Comparison of ENCODE assay signal across 18 cellular contexts in genomic region chr9:122580360-122580759, GRCh38. TPM values are rescaled to one million over a fixed set of nuclear protein-coding genes. Genes with fewer than 3 reads are reported as not detected.
DNase-seq lines count a peak whose midpoint lies in the region; ATAC-seq and TF ChIP-seq lines count a peak whose summit lies in the region.
"Had no signal": no experiment of that assay in that cellular context is flagged by ENCODE, and none has a peak within 500 bp of the region (broad histone marks: within the 10 kb centered on the region; RNA-seq: fewer than 3 reads in every experiment).

No MANE protein-coding gene starts in this region.

- POLR2A ChIA-PET in activated CD8-positive, alpha-beta T cell treated with anti-CD3 and anti-CD28 coated beads, Interleukin-2, amount 10 ng/mL, durations not matched to agents 7 days and 5 days (lab: Charles Lee): no interaction called here

- TF ChIP-seq CTCF in AG09319 (IDR thresholded peaks at IDR 0.05; ENCODE audit: low read depth, low read length): no peak

- no peaks in the 10 kb centered on the region for H3K9me3 Mint-ChIP-seq in activated CD8-positive, alpha-beta T cell treated with anti-CD3 and anti-CD28 coated beads, Interleukin-2, amount 10 ng/mL, durations not matched to agents 7 days and 5 days (ENCODE audit: insufficient read depth)
- peaks cover 4% of the 10 kb centered on the region for H3K9me3 Mint-ChIP-seq in activated naive CD8-positive, alpha-beta T cell treated with anti-CD3 and anti-CD28 coated beads for 36 hours
- H3K9me3 Mint-ChIP-seq: stimulated activated effector memory CD8-positive, alpha-beta T cell treated with anti-CD3 and anti-CD28 coated beads, Interleukin-12 subunit alpha, Interleukin-12 subunit beta, amount 100 ng/mL, for 72 hours had no signal

- H3K27ac Mint-ChIP-seq in activated CD8-positive, alpha-beta T cell treated with anti-CD3 and anti-CD28 coated beads, Interleukin-2, amount 10 ng/mL, durations not matched to agents 7 days and 5 days: no peak overlapping the region
- H3K27ac Mint-ChIP-seq in activated naive CD8-positive, alpha-beta T cell treated with anti-CD3 and anti-CD28 coated beads for 36 hours: no peak overlapping the region
- H3K27ac Mint-ChIP-seq: stimulated activated effector memory CD8-positive, alpha-beta T cell treated with anti-CD3 and anti-CD28 coated beads, Interleukin-12 subunit alpha, Interleukin-12 subunit beta, amount 100 ng/mL, for 72 hours had no signal

- H3K27me3 Mint-ChIP-seq in activated CD8-positive, alpha-beta T cell treated with anti-CD3 and anti-CD28 coated beads, Interleukin-2, amount 10 ng/mL, durations not matched to agents 7 days and 5 days (ENCODE audit: low read depth): no peaks in the 10 kb centered on the region
- peaks cover 4% of the 10 kb centered on the region for H3K27me3 Mint-ChIP-seq in activated naive CD8-positive, alpha-beta T cell treated with anti-CD3 and anti-CD28 coated beads for 36 hours

- no peaks in the 10 kb centered on the region for H3K4me1 Mint-ChIP-seq in activated CD8-positive, alpha-beta T cell treated with anti-CD3 and anti-CD28 coated beads, Interleukin-2, amount 10 ng/mL, durations not matched to agents 7 days and 5 days (ENCODE audit: low read depth)
- no peaks in the 10 kb centered on the region for H3K4me1 Mint-ChIP-seq in activated naive CD8-positive, alpha-beta T cell treated with anti-CD3 and anti-CD28 coated beads for 36 hours
- H3K4me1 Mint-ChIP-seq: stimulated activated effector memory CD8-positive, alpha-beta T cell treated with anti-CD3 and anti-CD28 coated beads, Interleukin-12 subunit alpha, Interleukin-12 subunit beta, amount 100 ng/mL, for 72 hours had no signal

- CTCF ChIA-PET in activated CD8-positive, alpha-beta T cell treated with anti-CD3 and anti-CD28 coated beads, Interleukin-2, amount 10 ng/mL, durations not matched to agents 7 days and 5 days (lab: Charles Lee): no interaction called here

- DNase-seq in AG09319 (ENCODE audit: extremely low read depth, low read depth) (peak; percentile 22), HT1080 (ENCODE audit: low read depth) (peak; percentile 75), astrocyte of the hippocampus (ENCODE audit: low read depth, low spot score) (peak; percentile 32), glomerular visceral epithelial cell (ENCODE audit: extremely low spot score) (peak; percentile 53)
- no peak for DNase-seq in NK-92 treated with Interleukin-12 subunit alpha and Interleukin-12 subunit beta, amount 100 ng/mL, for 24 hours (lab: John Stamatoyannopoulos, UW)
- DNase-seq in activated CD8-positive, alpha-beta T cell treated with anti-CD3 and anti-CD28 coated beads, Interleukin-2, amount 10 ng/mL, durations not matched to agents 7 days and 5 days: no peak
- no peak for DNase-seq in activated naive CD8-positive, alpha-beta T cell treated with anti-CD3 and anti-CD28 coated beads for 36 hours
- DNase-seq in central memory CD4-positive, alpha-beta T cell: no peak
- DNase-seq: activated CD8-positive, alpha-beta memory T cell treated with anti-CD3 and anti-CD28 coated beads, Interleukin-2, amount 50 U/mL, for 4 hours; H7; MM.1S; NCI-H2081; retina; stimulated activated CD4-positive, alpha-beta T cell treated with anti-CD3 and anti-CD28 coated beads, Interleukin-4, amount 100 ng/mL, for 24 hours had no signal

- no peak overlapping the region for H3K4me3 Mint-ChIP-seq in activated CD8-positive, alpha-beta T cell treated with anti-CD3 and anti-CD28 coated beads, Interleukin-2, amount 10 ng/mL, durations not matched to agents 7 days and 5 days
- no peak overlapping the region for H3K4me3 Mint-ChIP-seq in activated naive CD8-positive, alpha-beta T cell treated with anti-CD3 and anti-CD28 coated beads for 36 hours
- H3K4me3 Mint-ChIP-seq: stimulated activated effector memory CD8-positive, alpha-beta T cell treated with anti-CD3 and anti-CD28 coated beads, Interleukin-12 subunit alpha, Interleukin-12 subunit beta, amount 100 ng/mL, for 72 hours had no signal

- no peak for ATAC-seq in activated CD8-positive, alpha-beta T cell treated with anti-CD3 and anti-CD28 coated beads, Interleukin-2, amount 10 ng/mL, durations not matched to agents 7 days and 5 days
- ATAC-seq: stimulated activated effector memory CD8-positive, alpha-beta T cell treated with anti-CD3 and anti-CD28 coated beads, Interleukin-12 subunit alpha, Interleukin-12 subunit beta, amount 100 ng/mL, for 72 hours had no signal

- no peaks in the 10 kb centered on the region for H3K36me3 Mint-ChIP-seq in activated CD8-positive, alpha-beta T cell treated with anti-CD3 and anti-CD28 coated beads, Interleukin-2, amount 10 ng/mL, durations not matched to agents 7 days and 5 days (ENCODE audit: low read depth)
- peaks cover 7% of the 10 kb centered on the region for H3K36me3 Mint-ChIP-seq in activated naive CD8-positive, alpha-beta T cell treated with anti-CD3 and anti-CD28 coated beads for 36 hours
- H3K36me3 Mint-ChIP-seq: stimulated activated effector memory CD8-positive, alpha-beta T cell treated with anti-CD3 and anti-CD28 coated beads, Interleukin-12 subunit alpha, Interleukin-12 subunit beta, amount 100 ng/mL, for 72 hours had no signal

RNA-seq across cellular contexts. Expression of gene OR1L8, which starts 2.8 kb away (rescaled TPM):
- total RNA-seq in HT1080 (2014; rRNA removed; shearing (Covaris generic)): not detected in 2 replicates
- polyA plus RNA-seq in HT1080 (2015; cell fraction: cytosol; rRNA removed): not detected in 2 replicates
- polyA plus RNA-seq in HT1080 (2015; cell fraction: nucleus; rRNA removed): not detected in 2 replicates
- total RNA-seq in activated CD8-positive, alpha-beta T cell treated with anti-CD3 and anti-CD28 coated beads, Interleukin-2, amount 10 ng/mL, durations not matched to agents 7 days and 5 days: not detected
- not detected for total RNA-seq in activated naive CD8-positive, alpha-beta T cell treated with anti-CD3 and anti-CD28 coated beads for 36 hours
- total RNA-seq: G401, H7, SJSA1 had no signal

RNA-seq across cellular contexts. Expression of gene OR1N2, which starts 27.4 kb away (rescaled TPM):
- not detected in 2 replicates for total RNA-seq in HT1080 (2014; rRNA removed; shearing (Covaris generic))
- polyA plus RNA-seq in HT1080 (2015; cell fraction: cytosol; rRNA removed): not detected in 2 replicates
- not detected in 2 replicates for polyA plus RNA-seq in HT1080 (2015; cell fraction: nucleus; rRNA removed)
- total RNA-seq in activated CD8-positive, alpha-beta T cell treated with anti-CD3 and anti-CD28 coated beads, Interleukin-2, amount 10 ng/mL, durations not matched to agents 7 days and 5 days: not detected
- total RNA-seq in activated naive CD8-positive, alpha-beta T cell treated with anti-CD3 and anti-CD28 coated beads for 36 hours: not detected
- total RNA-seq: G401, H7, SJSA1, urinary bladder had no signal
- polyA plus RNA-seq: urinary bladder had no signal

RNA-seq across cellular contexts. Expression of gene OR1Q1, which starts 34.2 kb away (rescaled TPM):
- not detected in 2 replicates for total RNA-seq in HT1080 (2014; rRNA removed; shearing (Covaris generic))
- not detected in 2 replicates for polyA plus RNA-seq in HT1080 (2015; cell fraction: cytosol; rRNA removed)
- not detected in 2 replicates for polyA plus RNA-seq in HT1080 (2015; cell fraction: nucleus; rRNA removed)
- total RNA-seq in activated CD8-positive, alpha-beta T cell treated with anti-CD3 and anti-CD28 coated beads, Interleukin-2, amount 10 ng/mL, durations not matched to agents 7 days and 5 days: not detected
- not detected for total RNA-seq in activated naive CD8-positive, alpha-beta T cell treated with anti-CD3 and anti-CD28 coated beads for 36 hours
- total RNA-seq: G401, H7, SJSA1, urinary bladder had no signal
- polyA plus RNA-seq: urinary bladder had no signal

RNA-seq across cellular contexts. Expression of gene OR1N1, which starts 53.3 kb away (rescaled TPM):
- not detected in 2 replicates for total RNA-seq in HT1080 (2014; rRNA removed; shearing (Covaris generic))
- not detected in 2 replicates for polyA plus RNA-seq in HT1080 (2015; cell fraction: cytosol; rRNA removed)
- not detected in 2 replicates for polyA plus RNA-seq in HT1080 (2015; cell fraction: nucleus; rRNA removed)
- not detected for total RNA-seq in activated CD8-positive, alpha-beta T cell treated with anti-CD3 and anti-CD28 coated beads, Interleukin-2, amount 10 ng/mL, durations not matched to agents 7 days and 5 days
- total RNA-seq in activated naive CD8-positive, alpha-beta T cell treated with anti-CD3 and anti-CD28 coated beads for 36 hours: not detected
- total RNA-seq: G401, H7, SJSA1, urinary bladder had no signal
- polyA plus RNA-seq: urinary bladder had no signal

Comparison
In these comparisons a context has a peak if more than half of its experiments do, and no peak if none do; other contexts are left out.
1. DNase-seq: peak in AG09319 (single experiment), HT1080 (single experiment), astrocyte of the hippocampus (single experiment) and glomerular visceral epithelial cell (single experiment); none in NK-92 treated with Interleukin-12 subunit alpha and Interleukin-12 subunit beta, amount 100 ng/mL, for 24 hours (single experiment), activated CD8-positive, alpha-beta T cell treated with anti-CD3 and anti-CD28 coated beads, Interleukin-2, amount 10 ng/mL, durations not matched to agents 7 days and 5 days (single experiment), activated naive CD8-positive, alpha-beta T cell treated with anti-CD3 and anti-CD28 coated beads for 36 hours (single experiment) and central memory CD4-positive, alpha-beta T cell (single experiment).